In the genomic region with DNA sequence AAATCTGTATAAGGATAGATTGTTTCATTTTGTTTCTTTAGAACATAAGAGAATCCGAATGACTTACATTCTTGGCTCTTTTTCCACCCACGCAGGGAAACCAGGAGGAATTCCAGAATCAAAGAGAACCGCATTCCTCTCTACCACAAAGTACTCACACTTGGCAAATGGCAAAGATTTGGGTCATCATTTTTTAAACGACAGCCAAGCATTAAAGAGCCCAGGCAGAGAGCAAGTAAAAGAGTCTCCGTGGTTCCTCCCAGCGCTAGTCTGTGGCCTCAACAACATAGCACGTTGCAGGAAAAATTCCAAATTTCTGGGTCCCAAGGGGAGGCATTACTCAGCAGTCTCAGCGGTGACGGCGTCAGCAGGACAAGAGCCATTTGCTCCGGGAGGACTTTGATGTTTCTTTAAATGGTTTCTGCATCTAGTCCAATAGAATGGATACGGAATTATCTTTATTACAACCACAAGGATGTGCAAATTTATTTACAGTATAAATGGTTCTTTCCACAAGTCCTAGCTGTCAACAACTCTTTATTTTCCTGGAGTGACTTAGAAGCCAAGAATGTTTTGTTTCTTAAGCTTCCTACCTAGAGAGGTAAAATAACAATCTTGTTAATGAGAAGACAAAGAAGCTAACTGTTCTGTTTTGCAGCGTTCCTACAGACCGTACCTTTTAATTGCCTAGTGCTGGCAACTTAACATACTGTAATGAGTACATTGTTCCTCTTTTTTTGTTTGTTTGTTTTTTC, we compare ENCODE assay signal across 9 cellular contexts.
DNase-seq lines count a peak whose midpoint lies in the region; ATAC-seq and TF ChIP-seq lines count a peak whose summit lies in the region.
"Had no signal": no experiment of that assay in that cellular context is flagged by ENCODE, and none has a peak within 500 bp of the region (broad histone marks: within the 10 kb centered on the region; RNA-seq: fewer than 3 reads in every experiment).

No MANE protein-coding gene starts in this region.

- WGBS in SK-N-SH (ENCODE audit: low lambda C conversion rate) = 12% methylated on average over 14 of the region's 14 CpGs
- 5 to 10% methylated on average over 14 of the region's 14 CpGs for WGBS in gastroesophageal sphincter (ENCODE audit: low coverage in 1 of 2), 2 donors

- TF ChIP-seq CTCF in SK-N-SH (IDR thresholded peaks at IDR 0.05) (no peak), gastroesophageal sphincter (IDR thresholded peaks at IDR 0.05) (no peak), osteocyte (IDR thresholded peaks at IDR 0.05) (no peak)

- TF ChIP-seq EP300 in SK-N-SH (IDR thresholded peaks at IDR 0.05; ENCODE audit: borderline replicate concordance in 1 of 2, low read depth in 1 of 2, low read length in 1 of 2) (peak in 1 of 2 experiments; percentile 88; a peak in 2 of 4 replicates), gastroesophageal sphincter (IDR thresholded peaks at IDR 0.05) (no peak)

- H3K4me1 ChIP-seq in SK-N-SH (ENCODE audit: control insufficient read depth in 1 of 2, insufficient read depth in 2 of 2, low read depth in 1 of 2, low read length in 1 of 2) = peaks cover 2 to 18% of the 10 kb centered on the region in 2 experiments
- H3K4me1 ChIP-seq in gastroesophageal sphincter = peaks cover 0 to 21% (median 3%) of the 10 kb centered on the region in 3 donors

- H3K9me2 ChIP-seq in SK-N-SH = no peaks in the 10 kb centered on the region

- H3K9ac ChIP-seq in SK-N-SH = peak overlapping the region; percentile 35; the same call in 1 of the 2 replicates

- H3K27me3 ChIP-seq in SK-N-SH (ENCODE audit: insufficient read depth) (no peaks in the 10 kb centered on the region), gastroesophageal sphincter (no peaks in the 10 kb centered on the region)

- H3K4me3 ChIP-seq in SK-N-SH (ENCODE audit: low read depth in 2 of 2, low read length in 1 of 2) (peak overlapping the region; percentile 27 to 52; a peak in 3 of 4 replicates), gastroesophageal sphincter (peak overlapping the region; percentile 29 to 35)

- H3K9me3 ChIP-seq in SK-N-SH = no peaks in the 10 kb centered on the region
- H3K9me3 ChIP-seq in gastroesophageal sphincter = no peaks in the 10 kb centered on the region

- no peak for TF ChIP-seq RAD21 in SK-N-SH (IDR thresholded peaks at IDR 0.05; ENCODE audit: low read length)

- H3K27ac ChIP-seq in SK-N-SH (ENCODE audit: low read depth in 2 of 2, low read length in 1 of 2) (peak overlapping the region; percentile 31 to 68; a peak in 3 of 4 replicates), gastroesophageal sphincter (peak overlapping the region; percentile 25 to 57 (median 36))

- H2AFZ ChIP-seq in SK-N-SH (ENCODE audit: low read depth) = peak overlapping the region; percentile 84

- DNase-seq in GM04504 (ENCODE audit: low read depth) (peak; percentile 97), SK-N-SH (no peak), osteocyte (ENCODE audit: extremely low spot score, unreplicated experiment) (peak; percentile 88), NCI-H1092 (lab: John Stamatoyannopoulos, UW) (no peak)

- H3K27me3 Mint-ChIP-seq in osteocyte (ENCODE audit: unreplicated experiment) = peaks cover 3% of the 10 kb centered on the region

- TF ChIP-seq POLR2A in gastroesophageal sphincter (IDR thresholded peaks at IDR 0.05) = no peak

- POLR2A ChIA-PET in SK-N-SH (lab: Yijun Ruan, JAX) = no interaction called here

- CTCF ChIA-PET in SK-N-SH (lab: Yijun Ruan, JAX) = interaction anchor here (1.9 kb wide), 1 partner anchor 14 kb away, joined by 5 read pairs; no protein-coding TSS in a partner anchor

- peak overlapping the region; percentile 64 for H3K4me3 Mint-ChIP-seq in osteocyte (ENCODE audit: unreplicated experiment)
- H3K4me3 Mint-ChIP-seq: IgD-negative memory B cell had no signal

- H3K9me3 Mint-ChIP-seq in osteocyte (ENCODE audit: unreplicated experiment) = no peaks in the 10 kb centered on the region

- peak overlapping the region; percentile 83 for H3K27ac Mint-ChIP-seq in osteocyte (ENCODE audit: unreplicated experiment)
- H3K27ac Mint-ChIP-seq: IgD-negative memory B cell had no signal

- H3K36me3 Mint-ChIP-seq in osteocyte (ENCODE audit: unreplicated experiment) = no peaks in the 10 kb centered on the region
- H3K36me3 Mint-ChIP-seq: IgD-negative memory B cell had no signal

- H3K36me3 ChIP-seq in SK-N-SH (replicated peaks in 1 of 2; ENCODE audit: control insufficient read depth in 1 of 2, insufficient read depth in 2 of 2, low read length in 1 of 2) (no peaks in the 10 kb centered on the region), gastroesophageal sphincter (no peaks in the 10 kb centered on the region)

- ATAC-seq in gastroesophageal sphincter (peak; percentile 89), GM21717 (IDR thresholded peaks at IDR 0.05; ENCODE audit: unreplicated experiment) (no peak), HG03520 (IDR thresholded peaks at IDR 0.05; ENCODE audit: unreplicated experiment) (no peak)
- ATAC-seq in activated CD4-positive, CD25-positive, alpha-beta regulatory T cell treated with anti-CD3 and anti-CD28 coated beads, Interleukin-2, amount 50 U/mL, for 24 hours = no peak

- H3K4me1 Mint-ChIP-seq in osteocyte (ENCODE audit: unreplicated experiment) = peaks cover 27% of the 10 kb centered on the region
- H3K4me1 Mint-ChIP-seq: IgD-negative memory B cell had no signal

- H3K4me2 ChIP-seq in SK-N-SH = peak overlapping the region; percentile 81

- H4K20me1 ChIP-seq in SK-N-SH (ENCODE audit: insufficient read depth) = no peaks in the 10 kb centered on the region

- peaks cover 26% of the 10 kb centered on the region for H3F3A ChIP-seq in SK-N-SH (replicated peaks; ENCODE audit: insufficient read depth)

- no peaks in the 10 kb centered on the region for H3K79me2 ChIP-seq in SK-N-SH (ENCODE audit: insufficient read depth)

TF ChIP-seq in SK-N-SH, 30 proteins besides CTCF, POLR2A, EP300 and RAD21 (continues in another document):
- TF ChIP-seq ELF1 (IDR thresholded peaks at IDR 0.05) (no peak), GABPA (IDR thresholded peaks at IDR 0.05; ENCODE audit: low read depth) (peak; percentile 38; the same call in 1 of the 2 replicates), MXI1 (IDR thresholded peaks at IDR 0.05; ENCODE audit: low read depth, low read length) (no peak), JUND (IDR thresholded peaks at IDR 0.05) (peak; percentile 75), SIN3A (IDR thresholded peaks at IDR 0.05; ENCODE audit: borderline replicate concordance, low read depth, low read length) (no peak), EZH2phosphoT487 (IDR thresholded peaks at IDR 0.05; ENCODE audit: borderline replicate concordance, low read depth) (no peak), RXRA (IDR thresholded peaks at IDR 0.05; ENCODE audit: borderline replicate concordance, low read depth) (peak; percentile 62), FOSL2 (IDR thresholded peaks at IDR 0.05; ENCODE audit: borderline replicate concordance, low read depth) (peak; percentile 71), FOXM1 (IDR thresholded peaks at IDR 0.05; ENCODE audit: low read depth) (peak; percentile 59), NFIC (IDR thresholded peaks at IDR 0.05; ENCODE audit: borderline replicate concordance) (peak; percentile 99), RCOR1 (IDR thresholded peaks at IDR 0.05; ENCODE audit: low read length) (no peak), FOXJ3 (CRISPR knock-in tag; IDR thresholded peaks at IDR 0.05) (no peak), GATA2 (CRISPR knock-in tag; IDR thresholded peaks at IDR 0.05) (no peak), RFX5 (IDR thresholded peaks at IDR 0.05; ENCODE audit: low read length) (no peak), CHD2 (IDR thresholded peaks at IDR 0.05; ENCODE audit: low read length, partially characterized antibody) (no peak), POLR2AphosphoS5 (IDR thresholded peaks at IDR 0.05; ENCODE audit: low read depth, low read length) (peak; percentile 73; the same call in 1 of the 2 replicates), SMC3 (IDR thresholded peaks at IDR 0.05; ENCODE audit: low read depth, low read length) (no peak)
- TF ChIP-seq, protein P1, sequence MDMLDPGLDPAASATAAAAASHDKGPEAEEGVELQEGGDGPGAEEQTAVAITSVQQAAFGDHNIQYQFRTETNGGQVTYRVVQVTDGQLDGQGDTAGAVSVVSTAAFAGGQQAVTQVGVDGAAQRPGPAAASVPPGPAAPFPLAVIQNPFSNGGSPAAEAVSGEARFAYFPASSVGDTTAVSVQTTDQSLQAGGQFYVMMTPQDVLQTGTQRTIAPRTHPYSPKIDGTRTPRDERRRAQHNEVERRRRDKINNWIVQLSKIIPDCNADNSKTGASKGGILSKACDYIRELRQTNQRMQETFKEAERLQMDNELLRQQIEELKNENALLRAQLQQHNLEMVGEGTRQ (IDR thresholded peaks at IDR 0.05; ENCODE audit: borderline replicate concordance, low read depth, low read length) = no peak
- TF ChIP-seq, protein P2, sequence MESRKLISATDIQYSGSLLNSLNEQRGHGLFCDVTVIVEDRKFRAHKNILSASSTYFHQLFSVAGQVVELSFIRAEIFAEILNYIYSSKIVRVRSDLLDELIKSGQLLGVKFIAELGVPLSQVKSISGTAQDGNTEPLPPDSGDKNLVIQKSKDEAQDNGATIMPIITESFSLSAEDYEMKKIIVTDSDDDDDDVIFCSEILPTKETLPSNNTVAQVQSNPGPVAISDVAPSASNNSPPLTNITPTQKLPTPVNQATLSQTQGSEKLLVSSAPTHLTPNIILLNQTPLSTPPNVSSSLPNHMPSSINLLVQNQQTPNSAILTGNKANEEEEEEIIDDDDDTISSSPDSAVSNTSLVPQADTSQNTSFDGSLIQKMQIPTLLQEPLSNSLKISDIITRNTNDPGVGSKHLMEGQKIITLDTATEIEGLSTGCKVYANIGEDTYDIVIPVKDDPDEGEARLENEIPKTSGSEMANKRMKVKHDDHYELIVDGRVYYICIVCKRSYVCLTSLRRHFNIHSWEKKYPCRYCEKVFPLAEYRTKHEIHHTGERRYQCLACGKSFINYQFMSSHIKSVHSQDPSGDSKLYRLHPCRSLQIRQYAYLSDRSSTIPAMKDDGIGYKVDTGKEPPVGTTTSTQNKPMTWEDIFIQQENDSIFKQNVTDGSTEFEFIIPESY (IDR thresholded peaks at IDR 0.05; ENCODE audit: borderline replicate concordance, low read depth) = peak; percentile 64; the same call in 1 of the 2 replicates
- TF ChIP-seq, protein P3, sequence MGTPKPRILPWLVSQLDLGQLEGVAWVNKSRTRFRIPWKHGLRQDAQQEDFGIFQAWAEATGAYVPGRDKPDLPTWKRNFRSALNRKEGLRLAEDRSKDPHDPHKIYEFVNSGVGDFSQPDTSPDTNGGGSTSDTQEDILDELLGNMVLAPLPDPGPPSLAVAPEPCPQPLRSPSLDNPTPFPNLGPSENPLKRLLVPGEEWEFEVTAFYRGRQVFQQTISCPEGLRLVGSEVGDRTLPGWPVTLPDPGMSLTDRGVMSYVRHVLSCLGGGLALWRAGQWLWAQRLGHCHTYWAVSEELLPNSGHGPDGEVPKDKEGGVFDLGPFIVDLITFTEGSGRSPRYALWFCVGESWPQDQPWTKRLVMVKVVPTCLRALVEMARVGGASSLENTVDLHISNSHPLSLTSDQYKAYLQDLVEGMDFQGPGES (IDR thresholded peaks at IDR 0.05; ENCODE audit: low read depth, low read length) = no peak

Comparison
In these comparisons a context has a peak if more than half of its experiments do, and no peak if none do; other contexts are left out.
1. DNase-seq: peak in GM04504 (single experiment) and osteocyte (single experiment); none in SK-N-SH (single experiment) and NCI-H1092 (single experiment).